ENCODE assay signal across 8 cellular contexts in the genomic region with DNA sequence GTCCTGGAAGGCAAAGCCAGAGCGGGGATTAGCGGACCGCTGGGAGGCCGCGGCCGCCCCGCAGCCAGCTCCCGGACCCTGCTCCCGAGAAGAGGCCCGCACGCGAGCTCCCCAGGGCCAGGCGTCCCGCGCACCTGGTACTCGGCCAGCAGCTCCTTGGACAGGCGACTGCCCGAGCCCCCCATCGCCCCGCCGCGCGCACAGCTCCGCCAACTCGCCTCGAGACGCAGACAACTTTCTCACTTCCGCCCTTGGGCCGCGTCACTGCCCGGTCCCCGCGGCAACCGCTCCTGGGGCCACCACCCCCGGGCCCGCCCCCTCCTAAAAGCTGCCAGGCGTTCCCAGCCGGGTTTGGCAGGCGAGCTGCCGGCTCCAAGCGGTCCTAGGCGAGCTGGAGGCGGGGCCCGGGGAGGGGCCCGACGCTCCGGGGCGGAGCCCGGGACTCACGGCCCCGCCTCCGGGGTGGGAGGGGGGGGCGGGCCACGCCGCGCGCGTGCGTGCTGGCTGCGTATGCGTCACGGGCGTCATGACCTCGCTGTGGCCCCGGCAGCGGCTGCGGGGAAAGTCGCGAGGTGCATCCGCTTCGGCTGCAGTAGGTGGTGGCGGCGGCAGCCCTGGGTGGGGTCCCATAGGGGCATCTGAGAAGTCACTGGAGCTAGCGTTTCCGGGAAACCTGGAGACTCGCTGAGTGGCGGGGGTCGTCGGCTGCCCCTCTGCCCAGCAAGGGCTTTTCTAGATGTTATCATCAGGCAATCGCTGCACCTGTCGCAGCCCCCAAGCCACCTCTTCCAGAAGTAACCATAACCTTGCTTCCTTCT. TPM values are rescaled to one million over a fixed set of nuclear protein-coding genes. Genes with fewer than 3 reads are reported as not detected.
DNase-seq lines count a peak whose midpoint lies in the region; ATAC-seq, FAIRE-seq and TF ChIP-seq lines count a peak whose summit lies in the region.

A gene (minus strand): TSS at position 241 of the 818 bp plus-strand sequence. CDS start 56 bp downstream, at position 185.
A gene with protein sequence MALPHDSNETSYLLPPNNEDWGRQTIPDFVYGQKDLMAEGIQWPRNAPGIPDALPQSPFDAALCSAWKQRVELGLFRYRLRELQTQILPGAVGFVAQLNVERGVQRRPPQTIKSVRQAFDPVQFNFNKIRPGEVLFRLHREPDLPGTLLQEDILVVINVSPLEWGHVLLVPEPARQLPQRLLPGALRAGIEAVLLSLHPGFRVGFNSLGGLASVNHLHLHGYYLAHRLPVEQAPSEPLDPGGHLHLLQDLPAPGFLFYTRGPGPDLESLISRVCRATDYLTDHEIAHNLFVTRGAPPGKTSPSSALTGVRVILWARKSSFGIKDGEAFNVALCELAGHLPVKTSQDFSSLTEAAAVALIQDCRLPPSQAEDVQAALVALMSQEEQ (plus strand): TSS at position 509 of the 818 bp plus-strand sequence. CDS start 6,700 bp downstream, outside the sequence.

- peaks cover 35% of the 10 kb centered on the region for H3K4me1 ChIP-seq in DOHH2 (ENCODE audit: control insufficient read depth, low read length)
- H3K4me1 ChIP-seq in GM23248 (ENCODE audit: insufficient read depth), result 0 out of 2 replicates have a peak, but pooled peaks cover 8% of the 10 kb centered on the region
- peaks cover 20% of the 10 kb centered on the region for H3K4me1 ChIP-seq in Karpas-422 (ENCODE audit: low read length)
- H3K4me1 ChIP-seq in esophagus muscularis mucosa, result peaks cover 39 to 54% (median 53%) of the 10 kb centered on the region in 4 donors

- peaks cover 55% of the 10 kb centered on the region for H3K4me1 Mint-ChIP-seq in activated T-cell treated with anti-CD3 and anti-CD28 coated beads, Interleukin-2, amount 50 U/mL, for 72 hours (ENCODE audit: low read depth)

- no peaks in the 10 kb centered on the region for H3K9me3 Mint-ChIP-seq in activated T-cell treated with anti-CD3 and anti-CD28 coated beads, Interleukin-2, amount 50 U/mL, for 72 hours

- in situ Hi-C loops in GM23248 (cut with MboI), result no loop called here

- no peak for FAIRE-seq in RCC 7860 (lab: Jason Lieb, UNC)

- H3K27ac ChIP-seq in DOHH2 (ENCODE audit: low read depth, low read length) (peak within 1 kb of the TSS; percentile 43), GM23248 (peak within 1 kb of the TSS; percentile 82), Karpas-422 (ENCODE audit: low read length) (peak within 1 kb of the TSS; percentile 44; the same call in 1 of the 2 replicates), esophagus muscularis mucosa (replicated peaks in 1 of 4) (peak within 1 kb of the TSS; percentile 89 to 97 (median 91))

- H3K4me3 ChIP-seq in DOHH2 (ENCODE audit: low read length) (peak within 1 kb of the TSS; percentile 96), GM23248 (peak within 1 kb of the TSS; percentile 90), Karpas-422 (ENCODE audit: low read length) (peak within 1 kb of the TSS; percentile 90), esophagus muscularis mucosa (peak within 1 kb of the TSS; percentile 80 to 93 (median 92))

- H3K27me3 ChIP-seq in DOHH2 (ENCODE audit: control insufficient read depth, low read length), result no peaks in the 10 kb centered on the region
- no peaks in the 10 kb centered on the region for H3K27me3 ChIP-seq in GM23248 (replicated peaks; ENCODE audit: insufficient read depth)
- H3K27me3 ChIP-seq in Karpas-422 (ENCODE audit: low read length), result no peaks in the 10 kb centered on the region
- no peaks in the 10 kb centered on the region for H3K27me3 ChIP-seq in esophagus muscularis mucosa

- H4K20me1 ChIP-seq in DOHH2 (ENCODE audit: control insufficient read depth, insufficient read depth, low read depth, low read length), result no peaks in the 10 kb centered on the region
- no peaks in the 10 kb centered on the region for H4K20me1 ChIP-seq in GM23248 (ENCODE audit: insufficient read depth)
- 0 out of 2 replicates have a peak, but pooled peaks cover 4% of the 10 kb centered on the region for H4K20me1 ChIP-seq in Karpas-422 (ENCODE audit: insufficient read depth, low read depth, low read length)

- peaks cover 10 to 12% of the 10 kb centered on the region in 2 donors for H3K36me3 Mint-ChIP-seq in activated T-cell treated with anti-CD3 and anti-CD28 coated beads, Interleukin-2, amount 50 U/mL, for 72 hours (ENCODE audit: insufficient read depth in 2 of 2)

- DNase-seq in GM23248 (peak; percentile 99), Karpas-422 (peak; percentile 99), RCC 7860 (ENCODE audit: low spot score) (peak; percentile 91), esophagus muscularis mucosa (ENCODE audit: extremely low spot score) (peak; percentile 98), myocyte (ENCODE audit: low read depth) (peak; percentile 96)
- peak; percentile 99 for DNase-seq in activated T-cell treated with anti-CD3 and anti-CD28 coated beads, Interleukin-2, amount 50 U/mL, for 72 hours
- DNase-seq in stimulated activated CD8-positive, alpha-beta memory T cell treated with anti-CD3 and anti-CD28 coated beads, Interleukin-7, amount 100 ng/mL, for 4 hours (ENCODE audit: low read depth in 2 of 2), result peak; percentile 93 to 98

- ATAC-seq in activated T-cell treated with anti-CD3 and anti-CD28 coated beads, Interleukin-2, amount 50 U/mL, for 72 hours (replicated peaks in 1 of 2), result peak; percentile 87 to 90

- peak within 1 kb of the TSS; percentile 100 for H3K4me2 ChIP-seq in DOHH2 (ENCODE audit: low read length)
- peak within 1 kb of the TSS; percentile 93 for H3K4me2 ChIP-seq in GM23248 (ENCODE audit: unreplicated experiment)
- H3K4me2 ChIP-seq in Karpas-422 (ENCODE audit: low read depth, low read length, poor library complexity, severe bottlenecking), result peak within 1 kb of the TSS; percentile 70

- no peak for TF ChIP-seq EP300 in esophagus muscularis mucosa (IDR thresholded peaks at IDR 0.05)

- H3K36me3 ChIP-seq in DOHH2 (ENCODE audit: control insufficient read depth, low read length) (peaks cover 43% of the 10 kb centered on the region), GM23248 (ENCODE audit: low read depth) (no peaks in the 10 kb centered on the region), Karpas-422 (ENCODE audit: insufficient read depth, low read length) (peaks cover 9% of the 10 kb centered on the region; the same call in 1 of the 2 replicates), esophagus muscularis mucosa (peaks cover under 1 to 60% (median 50%) of the 10 kb centered on the region in 4 donors)

- TF ChIP-seq CTCF in DOHH2 (IDR thresholded peaks at IDR 0.05; ENCODE audit: low read depth, low read length, poor library complexity, severe bottlenecking) (no peak), esophagus muscularis mucosa (IDR thresholded peaks at IDR 0.05) (peak in 1 of 3 experiments; percentile 21)

- 1 to 2% methylated on average over 40 to 76 of the region's 81 CpGs for WGBS in GM23248 (ENCODE audit: low coverage in 1 of 2, low lambda C conversion rate in 2 of 2, missing lambda C conversion rate in 2 of 2), 2 experiments
- 0% methylated on average over 2 of the region's 81 CpGs for WGBS in esophagus muscularis mucosa

- peak within 1 kb of the TSS; percentile 97 for H3K27ac Mint-ChIP-seq in activated T-cell treated with anti-CD3 and anti-CD28 coated beads, Interleukin-2, amount 50 U/mL, for 72 hours

- H3K27me3 Mint-ChIP-seq in activated T-cell treated with anti-CD3 and anti-CD28 coated beads, Interleukin-2, amount 50 U/mL, for 72 hours (ENCODE audit: low read depth), result no peaks in the 10 kb centered on the region

- H3K9ac ChIP-seq in GM23248 (peak within 1 kb of the TSS; percentile 93), Karpas-422 (ENCODE audit: low read length) (peak within 1 kb of the TSS; percentile 84)

- H3K9me3 ChIP-seq in DOHH2 (ENCODE audit: control insufficient read depth, insufficient read depth, low read length) (no peaks in the 10 kb centered on the region), GM23248 (ENCODE audit: low read depth) (no peaks in the 10 kb centered on the region), Karpas-422 (ENCODE audit: low read length) (no peaks in the 10 kb centered on the region), esophagus muscularis mucosa (no peaks in the 10 kb centered on the region)

- H3F3A ChIP-seq in DOHH2 (ENCODE audit: control insufficient read depth, insufficient read depth), result 0 out of 2 replicates have a peak, but pooled peaks cover 2% of the 10 kb centered on the region
- H3F3A ChIP-seq in GM23248 (ENCODE audit: insufficient read depth), result no peaks in the 10 kb centered on the region

- intact Hi-C loops in esophagus muscularis mucosa (cut with DNase I), result no loop called here

- H3K4me3 Mint-ChIP-seq in activated T-cell treated with anti-CD3 and anti-CD28 coated beads, Interleukin-2, amount 50 U/mL, for 72 hours, result peak within 1 kb of the TSS; percentile 90 to 97

- H2AFZ ChIP-seq in GM23248, result peak within 1 kb of the TSS; percentile 92
- peak within 1 kb of the TSS; percentile 65; the same call in 1 of the 2 replicates for H2AFZ ChIP-seq in Karpas-422 (ENCODE audit: low read length)

- peak; percentile 54 for TF ChIP-seq POLR2A in esophagus muscularis mucosa (IDR thresholded peaks at IDR 0.05; ENCODE audit: low read depth)

- no peaks in the 10 kb centered on the region for H3K9me2 ChIP-seq in DOHH2 (replicated peaks; ENCODE audit: control insufficient read depth, low read length)
- H3K9me2 ChIP-seq in GM23248 (ENCODE audit: insufficient read depth), result no peaks in the 10 kb centered on the region
- no peaks in the 10 kb centered on the region for H3K9me2 ChIP-seq in Karpas-422 (replicated peaks; ENCODE audit: insufficient read depth, low read length)

- H3K79me2 ChIP-seq in DOHH2 (ENCODE audit: control insufficient read depth, low read length) (peaks cover 29% of the 10 kb centered on the region), GM23248 (ENCODE audit: insufficient read depth) (peaks cover 22% of the 10 kb centered on the region), Karpas-422 (ENCODE audit: low read length) (peaks cover 28% of the 10 kb centered on the region)

RNA-seq across cellular contexts. Expression of the first gene that starts in this region (rescaled TPM):
- total RNA-seq in GM23248 (2014; rRNA removed; shearing (Covaris generic)), result 30.7 and 45.8 TPM in 2 replicates
- 123 and 129 TPM in 2 replicates for polyA plus RNA-seq in GM23248 (2016; fragmentation: Nextera tagmentation; extraction: Ambion mirVana)
- 42.1 and 64.5 TPM in 2 replicates for total RNA-seq in Karpas-422 (2014; rRNA removed; shearing (Covaris generic); ENCODE audit: low replicate concordance)
- total RNA-seq in activated T-cell treated with anti-CD3 and anti-CD28 coated beads, Interleukin-2, amount 50 U/mL, for 72 hours, result 100 to 1,000 TPM; 135 to 136 TPM
- total RNA-seq in esophagus muscularis mucosa, result 10 to 100 TPM; 27.2 to 49.0 (median 33.8) TPM
- total RNA-seq in myocyte, result 9.2 and 17.7 TPM in 2 replicates
- 84.0 TPM for polyA plus RNA-seq in myocyte (2012)

RNA-seq across cellular contexts. Expression of the second gene that starts in this region (rescaled TPM):
- 9.0 TPM in 2 replicates for total RNA-seq in GM23248 (2014; rRNA removed; shearing (Covaris generic))
- 1.3 TPM in 2 replicates for polyA plus RNA-seq in GM23248 (2016; fragmentation: Nextera tagmentation; extraction: Ambion mirVana)
- total RNA-seq in Karpas-422 (2014; rRNA removed; shearing (Covaris generic); ENCODE audit: low replicate concordance), result 7.8 and 11.2 TPM in 2 replicates
- 1 to 10 TPM; 5.8 to 7.0 TPM for total RNA-seq in activated T-cell treated with anti-CD3 and anti-CD28 coated beads, Interleukin-2, amount 50 U/mL, for 72 hours
- 1 to 10 TPM; 3.8 to 7.4 (median 5.3) TPM for total RNA-seq in esophagus muscularis mucosa
- total RNA-seq in myocyte, result 5.2 and 11.2 TPM in 2 replicates
- 5.1 TPM for polyA plus RNA-seq in myocyte (2012)

Comparison
In these comparisons a context has a peak if more than half of its experiments do, and no peak if none do; other contexts are left out.
1. Peak in every context shown above with its lines: DNase-seq, ATAC-seq, H3K4me3 ChIP-seq and H3K27ac ChIP-seq.